In the genomic region with DNA sequence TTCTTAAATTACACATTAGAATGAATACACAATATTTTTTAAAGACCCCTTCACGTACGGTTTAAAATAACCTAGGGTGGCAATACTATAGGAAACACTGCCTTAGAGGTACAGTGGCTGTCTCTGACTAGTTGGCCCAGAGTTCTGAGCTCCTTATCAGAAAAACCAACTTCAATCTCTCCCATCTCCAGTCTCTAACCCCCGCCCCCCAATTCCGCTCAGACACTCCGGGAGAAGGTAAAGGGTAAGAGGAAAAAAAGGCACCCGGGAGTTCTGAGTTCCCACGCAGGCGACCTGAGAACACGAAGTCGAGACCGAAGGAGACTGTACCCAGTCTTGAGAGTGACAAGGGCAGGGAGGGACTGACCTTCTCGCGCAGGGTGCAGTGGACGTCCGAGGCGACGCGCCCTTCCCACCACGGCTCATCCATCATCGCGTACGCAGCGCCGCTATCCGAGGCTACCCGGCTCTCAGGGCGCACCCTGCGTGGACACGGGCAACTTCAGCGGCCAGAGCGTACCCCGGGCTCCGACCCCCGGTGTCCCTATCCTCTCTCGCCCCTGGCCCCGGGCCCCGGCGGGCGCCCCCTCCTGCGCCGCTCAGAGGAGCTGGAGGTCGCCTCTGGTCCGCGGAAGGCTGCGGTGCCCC, we compare ENCODE assay signal across 8 cellular contexts. TPM values are rescaled to one million over a fixed set of nuclear protein-coding genes. Genes with fewer than 3 reads are reported as not detected.
A peak's percentile ranks its signal among the peaks of the same experiment; 100 is the strongest.
DNase-seq lines count a peak whose midpoint lies in the region; ATAC-seq and TF ChIP-seq lines count a peak whose summit lies in the region.

No MANE protein-coding gene starts in this region.

- peak overlapping the region; percentile 78 for H3K4me2 ChIP-seq in mesendoderm (ENCODE audit: low read length)

- TF ChIP-seq POLR2A in GM18505 (IDR thresholded peaks at IDR 0.05; ENCODE audit: borderline replicate concordance, extremely low read depth, insufficient read depth, insufficient read length) = no peak

- H4K5ac ChIP-seq in mesendoderm (ENCODE audit: low read length) = no peak overlapping the region

- peak overlapping the region; percentile 74 for H3K9ac ChIP-seq in mesendoderm (ENCODE audit: low read length)

- peaks cover 19% of the 10 kb centered on the region for H3K79me2 ChIP-seq in mesendoderm (ENCODE audit: control insufficient read depth, insufficient read depth, low read length)

- peak overlapping the region; percentile 94 for H3K56ac ChIP-seq in mesendoderm (ENCODE audit: low read length)

- no peak overlapping the region for H2BK120ac ChIP-seq in mesendoderm (ENCODE audit: low read depth, low read length)

- H3K27ac ChIP-seq in mesendoderm (ENCODE audit: low read depth, low read length) = no peak overlapping the region

- peak overlapping the region; percentile 67 for H3K4me3 ChIP-seq in choroid plexus epithelial cell (ENCODE audit: low read depth, low read length)
- H3K4me3 ChIP-seq in mesendoderm (ENCODE audit: low read length) = peak overlapping the region; percentile 82

- H3K79me1 ChIP-seq in mesendoderm (ENCODE audit: low read length) = peaks cover 25% of the 10 kb centered on the region

- H4K8ac ChIP-seq in mesendoderm (ENCODE audit: low read depth, low read length) = no peak overlapping the region

- H3K23ac ChIP-seq in mesendoderm (ENCODE audit: low read length) = no peak overlapping the region

- H2BK5ac ChIP-seq in mesendoderm (ENCODE audit: low read length) = no peak overlapping the region

- no peaks in the 10 kb centered on the region for H3K27me3 ChIP-seq in mesendoderm (ENCODE audit: insufficient read depth, low read length, poor library complexity)

- peaks cover 7% of the 10 kb centered on the region for H3K4me1 ChIP-seq in mesendoderm (ENCODE audit: control insufficient read depth, low read depth, low read length)

- peak; percentile 5 for ATAC-seq in GM18505 (IDR thresholded peaks at IDR 0.05; ENCODE audit: unreplicated experiment)
- ATAC-seq in HG03571 (IDR thresholded peaks at IDR 0.05; ENCODE audit: unreplicated experiment) = peak; percentile 2
- no peak for ATAC-seq in HG03280 (IDR thresholded peaks at IDR 0.05; ENCODE audit: unreplicated experiment)
- ATAC-seq in HG02763 (IDR thresholded peaks at IDR 0.05; ENCODE audit: unreplicated experiment) = no peak

- no CpG with 5 or more reads among the region's 45 CpGs for WGBS in mesendoderm (ENCODE audit: extremely low coverage, insufficient coverage, low lambda C conversion rate)

- H3K18ac ChIP-seq in mesendoderm (ENCODE audit: low read length) = peak overlapping the region; percentile 81

- no peak for TF ChIP-seq CTCF in choroid plexus epithelial cell (conservative IDR thresholded peaks at IDR 0.05; ENCODE audit: low read depth, low read length)

- DNase-seq in choroid plexus epithelial cell (ENCODE audit: low read depth) (no peak), mesendoderm (peak; percentile 28), cerebellar nuclear complex (lab: John Stamatoyannopoulos, UW) (no peak), SHP77 (lab: John Stamatoyannopoulos, UW) (no peak)

- peak overlapping the region; percentile 81 for H3K4ac ChIP-seq in mesendoderm (ENCODE audit: low read depth, low read length)

- H3K36me3 ChIP-seq in mesendoderm (ENCODE audit: control insufficient read depth, insufficient read depth, low read length) = no peaks in the 10 kb centered on the region

- H2AK5ac ChIP-seq in mesendoderm (ENCODE audit: low read length) = no peak overlapping the region

- no peak overlapping the region for H2BK15ac ChIP-seq in mesendoderm (replicated peaks; ENCODE audit: low read depth)

RNA-seq across cellular contexts. Expression of a gene that starts 0.7 kb away (rescaled TPM):
- 15.1 TPM for polyA plus RNA-seq in mesendoderm (2013, experiment 1 of 2)
- 16.2 TPM for polyA plus RNA-seq in mesendoderm (2013, experiment 2 of 2)

RNA-seq across cellular contexts. Expression of a gene that starts 58.8 kb away (rescaled TPM):
- 0.35 TPM for polyA plus RNA-seq in mesendoderm (2013, experiment 1 of 2)
- polyA plus RNA-seq in mesendoderm (2013, experiment 2 of 2) = 0.38 TPM

Comparison
In these comparisons a context has a peak if more than half of its experiments do, and no peak if none do; other contexts are left out.
1. ATAC-seq: peak in GM18505 (single experiment) and HG03571 (single experiment); none in HG03280 (single experiment) and HG02763 (single experiment).